ENCODE assay signal across 15 cellular contexts in the genomic region with DNA sequence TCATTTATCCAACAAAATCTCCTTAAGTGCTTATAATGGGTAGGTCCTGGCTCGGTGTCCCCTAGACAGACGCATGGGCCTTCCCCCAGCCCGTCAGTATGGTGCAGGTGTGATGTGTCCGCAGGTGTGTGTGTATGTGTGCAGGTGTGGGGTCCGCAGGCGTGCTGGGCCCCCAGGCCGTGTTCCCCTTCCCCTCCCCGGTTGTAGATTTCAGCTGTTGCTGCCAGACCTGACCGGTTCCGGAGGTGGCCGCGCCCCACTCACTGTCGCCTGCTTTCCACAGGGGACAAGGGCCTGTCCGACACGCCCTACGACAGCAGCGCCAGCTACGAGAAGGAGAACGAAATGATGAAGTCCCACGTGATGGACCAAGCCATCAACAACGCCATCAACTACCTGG.
"Had no signal": no experiment of that assay in that cellular context is flagged by ENCODE, and none has a peak within 500 bp of the region (broad histone marks: within the 10 kb centered on the region; RNA-seq: fewer than 3 reads in every experiment).

No MANE protein-coding gene starts in this region.

- H3K27me3 ChIP-seq: upper lobe of left lung had no signal

- H3K4me3 Mint-ChIP-seq: activated CD4-positive, alpha-beta T cell treated with anti-CD3 and anti-CD28 coated beads, Interleukin-2, amount 10 ng/mL, durations not matched to agents 24 days and 14 days; activated T-helper 1 cell treated with anti-CD3 and anti-CD28 coated beads, Interleukin-12 subunit alpha, Interleukin-12 subunit beta, Interleukin-2, Interleukin-4 antibody, amounts not matched to agents 30 ng/mL and 10 ng/mL and 1 ng/mL, durations not matched to agents 14 hours and 24 hours and 36 hours; neural crest cell had no signal

- H3K4me1 ChIP-seq: adrenal gland, prostate gland had no signal

- H3K4me1 Mint-ChIP-seq: neural crest cell had no signal

- DNase-seq: activated CD4-positive, alpha-beta T cell treated with anti-CD3 and anti-CD28 coated beads, Interleukin-2, amount 10 ng/mL, durations not matched to agents 24 days and 14 days; adrenal gland; cerebellar nuclear complex; cortex of kidney; effector CD4-positive, alpha-beta T cell; stimulated activated CD4-positive, alpha-beta T cell treated with anti-CD3 and anti-CD28 coated beads, Interleukin-15, amount 100 ng/mL, for 24 hours; stimulated activated CD4-positive, alpha-beta T cell treated with anti-CD3 and anti-CD28 coated beads, Interleukin-2, amount 100 ng/mL, for 48 hours; T-helper 9 cell had no signal

- H3K9me3 Mint-ChIP-seq: activated CD4-positive, alpha-beta T cell treated with anti-CD3 and anti-CD28 coated beads, Interleukin-2, amount 10 ng/mL, durations not matched to agents 24 days and 14 days; activated T-helper 1 cell treated with anti-CD3 and anti-CD28 coated beads, Interleukin-12 subunit alpha, Interleukin-12 subunit beta, Interleukin-2, Interleukin-4 antibody, amounts not matched to agents 30 ng/mL and 10 ng/mL and 1 ng/mL, durations not matched to agents 14 hours and 24 hours and 36 hours; neural crest cell had no signal

- H3K27ac ChIP-seq: adrenal gland, left lung, prostate gland, skin epidermis, thoracic aorta, upper lobe of left lung had no signal

- H3K4me3 ChIP-seq: adrenal gland, left lung, prostate gland, skin epidermis, thoracic aorta, upper lobe of left lung had no signal

- H3K27me3 Mint-ChIP-seq: activated CD4-positive, alpha-beta T cell treated with anti-CD3 and anti-CD28 coated beads, Interleukin-2, amount 10 ng/mL, durations not matched to agents 24 days and 14 days had no signal

- H3K9me3 ChIP-seq: adrenal gland, left lung, prostate gland, thoracic aorta, upper lobe of left lung had no signal

- H3K27ac Mint-ChIP-seq: activated CD4-positive, alpha-beta T cell treated with anti-CD3 and anti-CD28 coated beads, Interleukin-2, amount 10 ng/mL, durations not matched to agents 24 days and 14 days; activated T-helper 1 cell treated with anti-CD3 and anti-CD28 coated beads, Interleukin-12 subunit alpha, Interleukin-12 subunit beta, Interleukin-2, Interleukin-4 antibody, amounts not matched to agents 30 ng/mL and 10 ng/mL and 1 ng/mL, durations not matched to agents 14 hours and 24 hours and 36 hours had no signal

- H3K36me3 ChIP-seq: adrenal gland, prostate gland, thoracic aorta had no signal

- ATAC-seq: left lung had no signal
